In genomic region chr6:25652007-25652515, GRCh38 we compare ENCODE assay signal across 1 cellular context.
TF ChIP-seq lines count a peak whose summit lies in the region.

Gene SCGN, plus strand, starts transcription at chr6:25652215. Its CDS starts 189 bp downstream, at chr6:25652404.

TF ChIP-seq in K562, 482 proteins besides CTCF, POLR2A, EP300 and RAD21 (continued from another document and continues in another):
- TF ChIP-seq ZBTB1 (CRISPR knock-in tag; IDR thresholded peaks at IDR 0.05; ENCODE audit: borderline replicate concordance, low read depth) (no peak), ZNF124 (CRISPR knock-in tag; IDR thresholded peaks at IDR 0.05) (no peak), RB1 (IDR thresholded peaks at IDR 0.05; ENCODE audit: low read depth) (no peak), AFF1 (IDR thresholded peaks at IDR 0.05; ENCODE audit: low read depth in 1 of 2, partially characterized antibody in 2 of 2) (peak in 1 of 2 experiments; percentile 89), ZNF316 (IDR thresholded peaks at IDR 0.05) (no peak), FOS (IDR thresholded peaks at IDR 0.05; ENCODE audit: extremely low read depth, insufficient read length) (no peak), ILF3 (IDR thresholded peaks at IDR 0.05; ENCODE audit: borderline replicate concordance) (no peak), ZNF140 (CRISPR knock-in tag; IDR thresholded peaks at IDR 0.05) (no peak), ZFPM2 (CRISPR knock-in tag; IDR thresholded peaks at IDR 0.05) (no peak), RCOR1 (IDR thresholded peaks at IDR 0.05; ENCODE audit: borderline replicate concordance in 1 of 2, low read depth in 2 of 2, low read length in 2 of 2) (peak in 1 of 2 experiments; percentile 54; a peak in 1 of 4 replicates), TAF1 (IDR thresholded peaks at IDR 0.05; ENCODE audit: control insufficient read depth, extremely low read depth, insufficient read depth, low read length, severe bottlenecking) (no peak), FOXP4 (CRISPR knock-in tag; IDR thresholded peaks at IDR 0.05; ENCODE audit: borderline replicate concordance) (no peak), TEAD1 (CRISPR knock-in tag; IDR thresholded peaks at IDR 0.05) (0 out of 4 replicates have a peak, but pooled peaks of 1 of the 2 experiments have one; percentile 34), CTBP1 (IDR thresholded peaks at IDR 0.05; ENCODE audit: borderline replicate concordance) (no peak), BCL6 (CRISPR knock-in tag; IDR thresholded peaks at IDR 0.05) (peak; percentile 66; the same call in 1 of the 2 replicates), MITF (IDR thresholded peaks at IDR 0.05) (no peak), MTA3 (IDR thresholded peaks at IDR 0.05; ENCODE audit: borderline replicate concordance) (no peak), ZNF766 (CRISPR knock-in tag; conservative IDR thresholded peaks at IDR 0.05) (peak; percentile 82), HINFP (tag; conservative IDR thresholded peaks at IDR 0.05; ENCODE audit: low read depth) (no peak), PBX2 (CRISPR knock-in tag; IDR thresholded peaks at IDR 0.05; ENCODE audit: low read depth) (no peak), PBX2 (tag; conservative IDR thresholded peaks at IDR 0.05; ENCODE audit: low read depth) (no peak), ZNF311 (CRISPR knock-in tag; IDR thresholded peaks at IDR 0.05) (0 out of 2 replicates have a peak, but pooled peaks have one; percentile 39), REST (CRISPR knock-in tag; IDR thresholded peaks at IDR 0.05; ENCODE audit: low read depth) (peak; percentile 99), XRCC4 (IDR thresholded peaks at IDR 0.05; ENCODE audit: extremely low read depth, insufficient read depth, insufficient read length) (no peak), SRSF9 (IDR thresholded peaks at IDR 0.05; ENCODE audit: borderline replicate concordance, low read depth, low read length) (no peak), NCOA6 (IDR thresholded peaks at IDR 0.05) (no peak), SETDB1 (IDR thresholded peaks at IDR 0.05; ENCODE audit: low read length) (no peak), KAT8 (IDR thresholded peaks at IDR 0.05; ENCODE audit: low read depth) (no peak), MBD2 (IDR thresholded peaks at IDR 0.05; ENCODE audit: borderline replicate concordance, low read depth) (no peak), ZFP30 (CRISPR knock-in tag; IDR thresholded peaks at IDR 0.05; ENCODE audit: borderline replicate concordance) (no peak), CUX1 (CRISPR knock-in tag; IDR thresholded peaks at IDR 0.05) (no peak), HLTF (IDR thresholded peaks at IDR 0.05) (no peak), RBM39 (optimal IDR thresholded peaks at IDR 0.05; ENCODE audit: low read depth, low read length) (no peak), ZNF224 (CRISPR knock-in tag; IDR thresholded peaks at IDR 0.05) (no peak), ESRRB (CRISPR knock-in tag; IDR thresholded peaks at IDR 0.05; ENCODE audit: borderline replicate concordance) (no peak), CREM (IDR thresholded peaks at IDR 0.05; ENCODE audit: low read depth) (peak; percentile 64), CREB1 (IDR thresholded peaks at IDR 0.05) (no peak), CREB1 (CRISPR knock-in tag; IDR thresholded peaks at IDR 0.05) (0 out of 2 replicates have a peak, but pooled peaks have one; percentile 44), MIER1 (IDR thresholded peaks at IDR 0.05; ENCODE audit: low read depth) (peak; percentile 95), MXD1 (CRISPR knock-in tag; IDR thresholded peaks at IDR 0.05; ENCODE audit: borderline replicate concordance, poor library complexity, severe bottlenecking) (no peak)
